Comparison of ENCODE assay signal across 22 cellular contexts in genomic region chr17:82867763-82868325, GRCh38. TPM values are rescaled to one million over a fixed set of nuclear protein-coding genes. Genes with fewer than 3 reads are reported as not detected.
DNase-seq lines count a peak whose midpoint lies in the region; ATAC-seq and TF ChIP-seq lines count a peak whose summit lies in the region.
"Had no signal": no experiment of that assay in that cellular context is flagged by ENCODE, and none has a peak within 500 bp of the region (broad histone marks: within the 10 kb centered on the region; RNA-seq: fewer than 3 reads in every experiment).

No MANE protein-coding gene starts in this region.

- TF ChIP-seq CTCF in mesothelial cell of epicardium (IDR thresholded peaks at IDR 0.05; ENCODE audit: unreplicated experiment) = no peak

- no peak overlapping the region for H3K4me3 Mint-ChIP-seq in activated CD4-positive, alpha-beta T cell treated with anti-CD3 and anti-CD28 coated beads, Interleukin-2, amount 10 ng/mL, durations not matched to agents 7 days and 5 days
- no peak overlapping the region for H3K4me3 Mint-ChIP-seq in activated T-helper 2 cell treated with anti-CD3 and anti-CD28 coated beads, Interferon-gamma antibody, Interleukin-2, Interleukin-4, amounts not matched to agents 10 μg/mL and 5 μg/mL and 100 μg/mL, durations not matched to agents 14 hours and 24 hours and 36 hours (ENCODE audit: low read depth)
- no peak overlapping the region for H3K4me3 Mint-ChIP-seq in mesothelial cell of epicardium
- peak overlapping the region; percentile 25 to 56 for H3K4me3 Mint-ChIP-seq in stimulated activated naive B cell treated with anti-CD40 and anti-IgM and Interleukin-4, amounts not matched to agents 10 μg/mL and 1 μg/mL and 100 μg/mL, for 72 hours
- no peak overlapping the region for H3K4me3 Mint-ChIP-seq in T-cell

- peaks cover 27% of the 10 kb centered on the region for H3K36me3 Mint-ChIP-seq in activated CD4-positive, alpha-beta T cell treated with anti-CD3 and anti-CD28 coated beads, Interleukin-2, amount 10 ng/mL, durations not matched to agents 7 days and 5 days (ENCODE audit: low read depth)
- peaks cover 36% of the 10 kb centered on the region for H3K36me3 Mint-ChIP-seq in activated T-helper 2 cell treated with anti-CD3 and anti-CD28 coated beads, Interferon-gamma antibody, Interleukin-2, Interleukin-4, amounts not matched to agents 10 μg/mL and 5 μg/mL and 100 μg/mL, durations not matched to agents 14 hours and 24 hours and 36 hours (ENCODE audit: low read depth)
- H3K36me3 Mint-ChIP-seq in mesothelial cell of epicardium (peaks cover 11% of the 10 kb centered on the region), T-cell (peaks cover 20% of the 10 kb centered on the region)
- H3K36me3 Mint-ChIP-seq in stimulated activated naive B cell treated with anti-CD40 and anti-IgM and Interleukin-4, amounts not matched to agents 10 μg/mL and 1 μg/mL and 100 μg/mL, for 72 hours = peaks cover 33 to 40% of the 10 kb centered on the region in 2 donors

- ATAC-seq in stimulated activated naive B cell treated with anti-CD40 and anti-IgM and Interleukin-4, amounts not matched to agents 10 μg/mL and 1 μg/mL and 100 μg/mL, for 72 hours (replicated peaks) = no peak
- ATAC-seq in GM21447 (IDR thresholded peaks at IDR 0.05; ENCODE audit: unreplicated experiment) (no peak), T-cell (replicated peaks in 1 of 4) (no peak)
- ATAC-seq: gastroesophageal sphincter had no signal

- intact Hi-C loops in activated T-helper 2 cell treated with anti-CD3 and anti-CD28 coated beads, Interferon-gamma antibody, Interleukin-2, Interleukin-4, amounts not matched to agents 10 μg/mL and 5 μg/mL and 100 μg/mL, durations not matched to agents 14 hours and 24 hours and 36 hours (cut with micrococcal nuclease) = loop anchor here (10.0 kb wide), 1 partner anchor 83 kb away; no protein-coding TSS in a partner anchor

- peak overlapping the region; percentile 72 for H3K27ac Mint-ChIP-seq in activated CD4-positive, alpha-beta T cell treated with anti-CD3 and anti-CD28 coated beads, Interleukin-2, amount 10 ng/mL, durations not matched to agents 7 days and 5 days
- peak overlapping the region; percentile 28 for H3K27ac Mint-ChIP-seq in activated T-helper 2 cell treated with anti-CD3 and anti-CD28 coated beads, Interferon-gamma antibody, Interleukin-2, Interleukin-4, amounts not matched to agents 10 μg/mL and 5 μg/mL and 100 μg/mL, durations not matched to agents 14 hours and 24 hours and 36 hours
- H3K27ac Mint-ChIP-seq in mesothelial cell of epicardium (peak overlapping the region; percentile 72), T-cell (peak overlapping the region in 1 of 2 donors; percentile 49)
- H3K27ac Mint-ChIP-seq in stimulated activated naive B cell treated with anti-CD40 and anti-IgM and Interleukin-4, amounts not matched to agents 10 μg/mL and 1 μg/mL and 100 μg/mL, for 72 hours = peak overlapping the region; percentile 93

- CTCF ChIA-PET in activated CD4-positive, alpha-beta T cell treated with anti-CD3 and anti-CD28 coated beads, Interleukin-2, amount 10 ng/mL, durations not matched to agents 7 days and 5 days (lab: Charles Lee) = interaction anchor here (1.1 kb wide), 1 partner anchor 11 kb away, joined by 3 read pairs; no protein-coding TSS in a partner anchor
- CTCF ChIA-PET in T-cell (lab: Charles Lee) = no interaction called here

- no peaks in the 10 kb centered on the region for H3K27me3 Mint-ChIP-seq in activated CD4-positive, alpha-beta T cell treated with anti-CD3 and anti-CD28 coated beads, Interleukin-2, amount 10 ng/mL, durations not matched to agents 7 days and 5 days
- H3K27me3 Mint-ChIP-seq in activated T-helper 2 cell treated with anti-CD3 and anti-CD28 coated beads, Interferon-gamma antibody, Interleukin-2, Interleukin-4, amounts not matched to agents 10 μg/mL and 5 μg/mL and 100 μg/mL, durations not matched to agents 14 hours and 24 hours and 36 hours (ENCODE audit: low read depth) = no peaks in the 10 kb centered on the region
- H3K27me3 Mint-ChIP-seq in mesothelial cell of epicardium (ENCODE audit: low read depth) = no peaks in the 10 kb centered on the region
- peaks cover 8 to 22% of the 10 kb centered on the region in 2 donors for H3K27me3 Mint-ChIP-seq in stimulated activated naive B cell treated with anti-CD40 and anti-IgM and Interleukin-4, amounts not matched to agents 10 μg/mL and 1 μg/mL and 100 μg/mL, for 72 hours
- no peaks in the 10 kb centered on the region for H3K27me3 Mint-ChIP-seq in T-cell

- H3K4me1 Mint-ChIP-seq in activated CD4-positive, alpha-beta T cell treated with anti-CD3 and anti-CD28 coated beads, Interleukin-2, amount 10 ng/mL, durations not matched to agents 7 days and 5 days = peaks cover 69% of the 10 kb centered on the region
- peaks cover 51% of the 10 kb centered on the region for H3K4me1 Mint-ChIP-seq in activated T-helper 2 cell treated with anti-CD3 and anti-CD28 coated beads, Interferon-gamma antibody, Interleukin-2, Interleukin-4, amounts not matched to agents 10 μg/mL and 5 μg/mL and 100 μg/mL, durations not matched to agents 14 hours and 24 hours and 36 hours (ENCODE audit: low read depth)
- H3K4me1 Mint-ChIP-seq in mesothelial cell of epicardium (peaks cover 53% of the 10 kb centered on the region), T-cell (peaks cover 27 to 67% (median 47%) of the 10 kb centered on the region in 3 donors)
- H3K4me1 Mint-ChIP-seq in stimulated activated naive B cell treated with anti-CD40 and anti-IgM and Interleukin-4, amounts not matched to agents 10 μg/mL and 1 μg/mL and 100 μg/mL, for 72 hours = peaks cover 70 to 97% of the 10 kb centered on the region in 2 donors

- POLR2A ChIA-PET in activated CD4-positive, alpha-beta T cell treated with anti-CD3 and anti-CD28 coated beads, Interleukin-2, amount 10 ng/mL, durations not matched to agents 7 days and 5 days (lab: Charles Lee) = no interaction called here
- POLR2A ChIA-PET in T-cell (lab: Charles Lee) = no interaction called here

- no peak for DNase-seq in activated CD4-positive, alpha-beta T cell treated with anti-CD3 and anti-CD28 coated beads, Interleukin-2, amount 10 ng/mL, durations not matched to agents 7 days and 5 days
- no peak for DNase-seq in activated CD4-positive, alpha-beta T cell treated with anti-CD3 and anti-CD28 coated beads, Interleukin-2, amount 50 U/mL, for 48 hours
- no peak for DNase-seq in activated T-helper 2 cell treated with anti-CD3 and anti-CD28 coated beads, Interferon-gamma antibody, Interleukin-2, Interleukin-4, amounts not matched to agents 10 μg/mL and 5 μg/mL and 100 μg/mL, durations not matched to agents 14 hours and 24 hours and 36 hours (ENCODE audit: low spot score)
- no peak for DNase-seq in mesothelial cell of epicardium (ENCODE audit: low spot score in 2 of 2, unreplicated experiment in 2 of 2)
- no peak for DNase-seq in stimulated activated naive B cell treated with anti-CD40 and anti-IgM and Interleukin-4, amounts not matched to agents 10 μg/mL and 1 μg/mL and 100 μg/mL, for 72 hours
- no peak for DNase-seq in SK-N-DZ (ENCODE audit: low spot score)
- DNase-seq in T-cell = no peak
- DNase-seq: activated effector memory CD4-positive, alpha-beta T cell treated with Interleukin-2 at 50 U/mL for 16 hours; BE2C; GDM1; H7; NCI-H82; PC-9; stimulated activated naive CD4-positive, alpha-beta T cell; T-helper 9 cell; tibial artery had no signal

- H3K9me3 Mint-ChIP-seq in activated CD4-positive, alpha-beta T cell treated with anti-CD3 and anti-CD28 coated beads, Interleukin-2, amount 10 ng/mL, durations not matched to agents 7 days and 5 days = no peaks in the 10 kb centered on the region
- no peaks in the 10 kb centered on the region for H3K9me3 Mint-ChIP-seq in activated T-helper 2 cell treated with anti-CD3 and anti-CD28 coated beads, Interferon-gamma antibody, Interleukin-2, Interleukin-4, amounts not matched to agents 10 μg/mL and 5 μg/mL and 100 μg/mL, durations not matched to agents 14 hours and 24 hours and 36 hours
- H3K9me3 Mint-ChIP-seq in mesothelial cell of epicardium = no peaks in the 10 kb centered on the region
- no peaks in the 10 kb centered on the region for H3K9me3 Mint-ChIP-seq in stimulated activated naive B cell treated with anti-CD40 and anti-IgM and Interleukin-4, amounts not matched to agents 10 μg/mL and 1 μg/mL and 100 μg/mL, for 72 hours
- H3K9me3 Mint-ChIP-seq in T-cell = no peaks in the 10 kb centered on the region

RNA-seq across cellular contexts. Expression of gene ZNF750, which starts 28.0 kb away (rescaled TPM):
- total RNA-seq in activated CD4-positive, alpha-beta T cell treated with anti-CD3 and anti-CD28 coated beads, Interleukin-2, amount 10 ng/mL, durations not matched to agents 7 days and 5 days = not detected
- not detected in 2 replicates for total RNA-seq in activated T-helper 2 cell treated with anti-CD3 and anti-CD28 coated beads, Interferon-gamma antibody, Interleukin-2, Interleukin-4, amounts not matched to agents 10 μg/mL and 5 μg/mL and 100 μg/mL, durations not matched to agents 14 hours and 24 hours and 36 hours
- total RNA-seq in mesothelial cell of epicardium (1.8 to 2.6 TPM (median 2.3 TPM) in 3 replicates), T-cell (not detected)
- not detected in 2 replicates for polyA plus RNA-seq in SK-N-DZ (2014; cell fraction: cytosol; rRNA removed)
- polyA plus RNA-seq in SK-N-DZ (2014; cell fraction: nucleus; rRNA removed) = not detected in 2 replicates
- total RNA-seq: cardiac septum, H7, mucosa of gallbladder, osteocyte, sciatic nerve had no signal

Comparison
In these comparisons a context has a peak if more than half of its experiments do, and no peak if none do; other contexts are left out.
1. H3K4me3 Mint-ChIP-seq: peak in stimulated activated naive B cell treated with anti-CD40 and anti-IgM and Interleukin-4, amounts not matched to agents 10 μg/mL and 1 μg/mL and 100 μg/mL, for 72 hours (2 of 2); none in activated CD4-positive, alpha-beta T cell treated with anti-CD3 and anti-CD28 coated beads, Interleukin-2, amount 10 ng/mL, durations not matched to agents 7 days and 5 days (single experiment), activated T-helper 2 cell treated with anti-CD3 and anti-CD28 coated beads, Interferon-gamma antibody, Interleukin-2, Interleukin-4, amounts not matched to agents 10 μg/mL and 5 μg/mL and 100 μg/mL, durations not matched to agents 14 hours and 24 hours and 36 hours (single experiment), mesothelial cell of epicardium (single experiment) and T-cell (0 of 3).